In genomic region chr1:153774780-153775431, GRCh38 we compare ENCODE assay signal across 8 cellular contexts. TPM values are rescaled to one million over a fixed set of nuclear protein-coding genes. Genes with fewer than 3 reads are reported as not detected.
DNase-seq lines count a peak whose midpoint lies in the region; TF ChIP-seq lines count a peak whose summit lies in the region.

TSS of gene SLC27A3 (plus strand) at chr1:153775407. CDS start at chr1:153775498, 91 bp downstream.

- peak within 1 kb of the TSS; percentile 77 for H3K9ac ChIP-seq in Karpas-422 (ENCODE audit: low read length)

- no peak for TF ChIP-seq EP300 in esophagus muscularis mucosa (IDR thresholded peaks at IDR 0.05)

- no peaks in the 10 kb centered on the region for H3K79me2 ChIP-seq in Karpas-422 (ENCODE audit: low read length)

- intact Hi-C loops in esophagus muscularis mucosa (cut with DNase I): no loop called here

- H3K9me3 Mint-ChIP-seq in type B pancreatic cell: no peaks in the 10 kb centered on the region

- POLR2A ChIA-PET in BJ (lab: Charles Lee): interaction anchor here (0.6 kb wide), 1 partner anchor 445 kb away, joined by 3 read pairs; a partner anchor contains a TSS

- peaks cover 33% of the 10 kb centered on the region for H3K4me1 ChIP-seq in Karpas-422 (ENCODE audit: low read length)
- peaks cover 84 to 91% (median 87%) of the 10 kb centered on the region in 4 donors for H3K4me1 ChIP-seq in esophagus muscularis mucosa

- no peaks in the 10 kb centered on the region for H3K27me3 Mint-ChIP-seq in type B pancreatic cell

- peak within 1 kb of the TSS; percentile 78 for H2AFZ ChIP-seq in Karpas-422 (ENCODE audit: low read length)

- no peaks in the 10 kb centered on the region for H3K9me2 ChIP-seq in Karpas-422 (replicated peaks; ENCODE audit: insufficient read depth, low read length)

- H3K27ac Mint-ChIP-seq in type B pancreatic cell: peak within 1 kb of the TSS; percentile 36

- peak within 1 kb of the TSS; percentile 90 for H3K4me3 Mint-ChIP-seq in type B pancreatic cell

- H4K20me1 ChIP-seq in Karpas-422 (ENCODE audit: insufficient read depth, low read depth, low read length): no peaks in the 10 kb centered on the region

- H3K27me3 ChIP-seq in BJ (ENCODE audit: control insufficient read depth, insufficient read depth, low read length) (no peaks in the 10 kb centered on the region), Karpas-422 (ENCODE audit: low read length) (no peaks in the 10 kb centered on the region), WERI-Rb-1 (ENCODE audit: insufficient read depth, low read depth, severe bottlenecking) (no peaks in the 10 kb centered on the region), esophagus muscularis mucosa (no peaks in the 10 kb centered on the region)

- peaks cover 13% of the 10 kb centered on the region for H3K4me1 Mint-ChIP-seq in type B pancreatic cell (ENCODE audit: unreplicated experiment)

- WGBS in esophagus muscularis mucosa: 3% methylated on average over 25 of the region's 34 CpGs

- no peaks in the 10 kb centered on the region for H3K36me3 Mint-ChIP-seq in type B pancreatic cell

- TF ChIP-seq POLR2A in GM19193 (IDR thresholded peaks at IDR 0.05; ENCODE audit: extremely low read depth, insufficient read depth, insufficient read length) (peak; percentile 33), esophagus muscularis mucosa (IDR thresholded peaks at IDR 0.05; ENCODE audit: low read depth) (no peak)

- H3K27ac ChIP-seq in Karpas-422 (ENCODE audit: low read length) (peak within 1 kb of the TSS; percentile 41; the same call in 1 of the 2 replicates), WERI-Rb-1 (peak within 1 kb of the TSS; percentile 65), esophagus muscularis mucosa (replicated peaks in 1 of 4) (peak within 1 kb of the TSS; percentile 87 to 95 (median 91))

- H3K4me3 ChIP-seq in BJ (ENCODE audit: low read depth, low read length) (peak within 1 kb of the TSS; percentile 62), Karpas-422 (ENCODE audit: low read length) (peak within 1 kb of the TSS; percentile 72), WERI-Rb-1 (ENCODE audit: low read depth, low read length) (peak within 1 kb of the TSS; percentile 67), esophagus muscularis mucosa (peak within 1 kb of the TSS; percentile 77 to 85 (median 82))

- H3K9me3 ChIP-seq in Karpas-422 (ENCODE audit: low read length) (no peaks in the 10 kb centered on the region), WERI-Rb-1 (ENCODE audit: severe bottlenecking) (no peaks in the 10 kb centered on the region), esophagus muscularis mucosa (no peaks in the 10 kb centered on the region)

- peak within 1 kb of the TSS; percentile 93 for H3K4me2 ChIP-seq in Karpas-422 (ENCODE audit: low read depth, low read length, poor library complexity, severe bottlenecking)

- H3K36me3 ChIP-seq in BJ (ENCODE audit: control insufficient read depth, insufficient read depth, low read length) (peaks cover 15% of the 10 kb centered on the region), Karpas-422 (ENCODE audit: insufficient read depth, low read length) (0 out of 2 replicates have a peak, but pooled peaks cover 11% of the 10 kb centered on the region), WERI-Rb-1 (peaks cover 39% of the 10 kb centered on the region), esophagus muscularis mucosa (peaks cover 5 to 50% (median 40%) of the 10 kb centered on the region in 4 donors)

- no peak for DNase-seq in BJ (ENCODE audit: low read depth)
- DNase-seq in Karpas-422: no peak
- peak; percentile 97 for DNase-seq in WERI-Rb-1
- DNase-seq in esophagus muscularis mucosa (ENCODE audit: extremely low spot score): peak; percentile 94
- peak; percentile 66 for DNase-seq in mucosa of gallbladder (ENCODE audit: low spot score)
- no peak for DNase-seq in type B pancreatic cell (ENCODE audit: extremely low spot score, unreplicated experiment)
- DNase-seq in KG1 (lab: John Stamatoyannopoulos, UW): no peak

- CTCF ChIA-PET in BJ (lab: Yijun Ruan, JAX): interaction anchor here (0.9 to 1.2 kb wide), 3 partner anchors 98 to 212 kb away, joined by 3 to 7 read pairs (median 4); partner anchors contain the start of genes DENND4B and RAB13

- TF ChIP-seq CTCF in BJ (IDR thresholded peaks at IDR 0.05; ENCODE audit: insufficient read depth, low read depth, low read length): no peak
- TF ChIP-seq CTCF in WERI-Rb-1 (IDR thresholded peaks at IDR 0.05; ENCODE audit: low read depth, low read length): no peak
- TF ChIP-seq CTCF in esophagus muscularis mucosa (IDR thresholded peaks at IDR 0.05): peak in 1 of 3 experiments; percentile 4
- no peak for TF ChIP-seq CTCF in type B pancreatic cell (conservative IDR thresholded peaks at IDR 0.05)

RNA-seq across cellular contexts. Expression of gene SLC27A3, which starts in this region (rescaled TPM):
- polyA plus RNA-seq in BJ (2011; rRNA removed): 18.2 and 25.4 TPM in 2 replicates
- polyA minus RNA-seq in BJ (2011; rRNA and poly(A)+ RNA removed): 14.8 and 23.4 TPM in 2 replicates
- total RNA-seq in Karpas-422 (2014; rRNA removed; shearing (Covaris generic); ENCODE audit: low replicate concordance): 4.4 and 18.1 TPM in 2 replicates
- 10 to 100 TPM; 12.9 to 29.5 (median 19.9) TPM for total RNA-seq in esophagus muscularis mucosa
- total RNA-seq in mucosa of gallbladder: 22.1 TPM
- total RNA-seq in type B pancreatic cell (ENCODE audit: low replicate concordance): 20.6 and 22.1 TPM in 2 replicates

Comparison
In these comparisons a context has a peak if more than half of its experiments do, and no peak if none do; other contexts are left out.
1. DNase-seq: peak in WERI-Rb-1 (single experiment), esophagus muscularis mucosa (single experiment) and mucosa of gallbladder (single experiment); none in BJ (single experiment), Karpas-422 (single experiment), type B pancreatic cell (single experiment) and KG1 (single experiment).
2. H3K27ac ChIP-seq: peak in every context shown above with its lines; median percentile 91 in esophagus muscularis mucosa; 65 in WERI-Rb-1; 41 in Karpas-422.
3. Peak in every context shown above with its lines, with median percentiles within 50 percentile points of each other: H3K4me3 ChIP-seq.